In genomic region chr12:132227156-132227555, GRCh38 we compare ENCODE assay signal across 18 cellular contexts.
DNase-seq lines count a peak whose midpoint lies in the region; ATAC-seq, FAIRE-seq and TF ChIP-seq lines count a peak whose summit lies in the region.
"Had no signal": no experiment of that assay in that cellular context is flagged by ENCODE, and none has a peak within 500 bp of the region (broad histone marks: within the 10 kb centered on the region; RNA-seq: fewer than 3 reads in every experiment).

No MANE protein-coding gene starts in this region.

- no peak for DNase-seq in PC-3
- peak; percentile 40 for DNase-seq in kidney
- peak; percentile 50 for DNase-seq in posterior vena cava (ENCODE audit: low spot score)
- DNase-seq in endothelial cell (ENCODE audit: low spot score) = no peak
- DNase-seq in activated CD4-positive, alpha-beta T cell treated with anti-CD3 and anti-CD28 coated beads for 4 hours = no peak
- DNase-seq in DMS53 (lab: John Stamatoyannopoulos, UW) = no peak
- no peak for DNase-seq in GM23248
- DNase-seq: Calu3; CD4-positive, CD25-positive, alpha-beta regulatory T cell; DMS 273 treated with DMSO at 0.1 percent for 48 hours; DMS79; H9; IMR-90 had no signal

- H3K27me3 ChIP-seq in BLaER1 = no peaks in the 10 kb centered on the region
- H3K27me3 ChIP-seq in PC-3 (ENCODE audit: low read length) = peaks cover 43% of the 10 kb centered on the region
- H3K27me3 ChIP-seq in GM23248 (replicated peaks; ENCODE audit: insufficient read depth) = peaks cover 26% of the 10 kb centered on the region; the same call in 1 of the 2 replicates

- H3K9ac ChIP-seq in BLaER1 (no peak overlapping the region), PC-3 (ENCODE audit: low read length) (no peak overlapping the region), kidney (ENCODE audit: low read length in 2 of 2) (no peak overlapping the region), GM23248 (no peak overlapping the region)

- peaks cover 10% of the 10 kb centered on the region for H3K27me3 Mint-ChIP-seq in endothelial cell (ENCODE audit: unreplicated experiment)
- H3K27me3 Mint-ChIP-seq: CD4-positive, CD25-positive, alpha-beta regulatory T cell had no signal

- H3K4me3 ChIP-seq in BLaER1 (no peak overlapping the region), PC-3 (ENCODE audit: low read length) (no peak overlapping the region), kidney (ENCODE audit: low read length in 2 of 2) (no peak overlapping the region), GM23248 (no peak overlapping the region)
- H3K4me3 ChIP-seq: GM12878, GM23338 had no signal

- no TSS peak for BruUV-seq in PC-3 (replicated peaks; lab: Mats Ljungman, UMichigan)

- CTCF ChIA-PET in PC-3 (lab: Charles Lee) = no interaction called here

- no peaks in the 10 kb centered on the region for H3K9me2 ChIP-seq in PC-3 (replicated peaks; ENCODE audit: low read length)
- no peaks in the 10 kb centered on the region for H3K9me2 ChIP-seq in GM23248 (ENCODE audit: insufficient read depth)

- H3K4me2 ChIP-seq in BLaER1 (peak overlapping the region; percentile 91), PC-3 (ENCODE audit: low read length) (0 out of 2 replicates have a peak overlapping the region, but pooled peaks have one; percentile 12), GM23248 (ENCODE audit: unreplicated experiment) (no peak overlapping the region)
- H3K4me2 ChIP-seq: GM23338 had no signal

- POLR2A ChIA-PET in PC-3 (lab: Charles Lee; ENCODE audit: unreplicated experiment) = no interaction called here

- H3K36me3 Mint-ChIP-seq in endothelial cell (ENCODE audit: low read depth, unreplicated experiment) = no peaks in the 10 kb centered on the region
- H3K36me3 Mint-ChIP-seq: CD4-positive, CD25-positive, alpha-beta regulatory T cell had no signal

- intact Hi-C loops in PC-3 (cut with micrococcal nuclease) = no loop called here
- intact Hi-C loops in kidney (cut with DNase I) = no loop called here
- intact Hi-C loops in posterior vena cava (cut with DNase I) = no loop called here

- no peaks in the 10 kb centered on the region for H3K9me3 Mint-ChIP-seq in endothelial cell (ENCODE audit: unreplicated experiment)
- H3K9me3 Mint-ChIP-seq: CD4-positive, CD25-positive, alpha-beta regulatory T cell; GM23338 had no signal

- no peak for FAIRE-seq in kidney (lab: Jason Lieb, UNC)
- FAIRE-seq: A204.1, GM12878, GM18507 had no signal

- TF ChIP-seq CTCF in PC-3 (conservative IDR thresholded peaks at IDR 0.05; ENCODE audit: low read depth, low read length) = no peak
- no peak for TF ChIP-seq CTCF in kidney (IDR thresholded peaks at IDR 0.05; ENCODE audit: borderline replicate concordance, extremely low read depth, insufficient read depth)
- TF ChIP-seq CTCF in endothelial cell (IDR thresholded peaks at IDR 0.05; ENCODE audit: unreplicated experiment) = no peak

- H3K36me3 ChIP-seq in BLaER1 = no peaks in the 10 kb centered on the region
- no peaks in the 10 kb centered on the region for H3K36me3 ChIP-seq in PC-3 (ENCODE audit: low read depth, low read length)
- no peaks in the 10 kb centered on the region for H3K36me3 ChIP-seq in kidney (ENCODE audit: control insufficient read depth in 1 of 2, insufficient read depth in 2 of 2, low read length in 2 of 2)
- no peaks in the 10 kb centered on the region for H3K36me3 ChIP-seq in GM23248 (ENCODE audit: low read depth)

- H3K4me1 Mint-ChIP-seq in endothelial cell (ENCODE audit: unreplicated experiment) = peaks cover 2% of the 10 kb centered on the region
- H3K4me1 Mint-ChIP-seq: GM23338, H9 had no signal

- H4K20me1 ChIP-seq in BLaER1 (no peaks in the 10 kb centered on the region), PC-3 (ENCODE audit: low read length) (no peaks in the 10 kb centered on the region), GM23248 (ENCODE audit: insufficient read depth) (no peaks in the 10 kb centered on the region)

- WGBS in GM23248 (ENCODE audit: low coverage in 1 of 2, low lambda C conversion rate in 2 of 2, missing lambda C conversion rate in 2 of 2), 2 experiments = 54 to 56% methylated on average over 26 of the region's 26 CpGs

- H3K4me1 ChIP-seq in BLaER1 (peaks cover 42% of the 10 kb centered on the region), PC-3 (ENCODE audit: insufficient read depth, low read length) (0 out of 2 replicates have a peak, but pooled peaks cover 1% of the 10 kb centered on the region), kidney (ENCODE audit: control insufficient read depth in 1 of 2, insufficient read depth in 1 of 2, low read depth in 1 of 2, low read length in 2 of 2) (peaks cover 0 to 3% of the 10 kb centered on the region in 2 donors), GM23248 (ENCODE audit: insufficient read depth) (no peaks in the 10 kb centered on the region)

- H3K9me3 ChIP-seq in BLaER1 (no peaks in the 10 kb centered on the region), PC-3 (ENCODE audit: low read length) (no peaks in the 10 kb centered on the region), kidney (ENCODE audit: control insufficient read depth in 1 of 2, low read length in 2 of 2) (no peaks in the 10 kb centered on the region), GM23248 (ENCODE audit: low read depth) (no peaks in the 10 kb centered on the region)

- in situ Hi-C loops in GM23248 (cut with MboI) = no loop called here

- H2AFZ ChIP-seq in PC-3 (ENCODE audit: low read length) = no peak overlapping the region
- no peak overlapping the region for H2AFZ ChIP-seq in GM23248
- H2AFZ ChIP-seq: GM23338 had no signal

- H3K27ac Mint-ChIP-seq in endothelial cell (ENCODE audit: unreplicated experiment) = no peak overlapping the region
- H3K27ac Mint-ChIP-seq: CD4-positive, CD25-positive, alpha-beta regulatory T cell; GM23338; H9 had no signal

- ATAC-seq in PC-3 = no peak
- ATAC-seq: GM12878, GM23338 had no signal

- no peaks in the 10 kb centered on the region for H3K79me2 ChIP-seq in PC-3 (ENCODE audit: low read length)
- no peaks in the 10 kb centered on the region for H3K79me2 ChIP-seq in GM23248 (ENCODE audit: insufficient read depth)

- H3K27ac ChIP-seq in BLaER1 (peak overlapping the region; percentile 35), PC-3 (ENCODE audit: low read length) (no peak overlapping the region), kidney (ENCODE audit: low read depth in 2 of 2, low read length in 2 of 2) (no peak overlapping the region), GM23248 (no peak overlapping the region)

- H3K4me3 Mint-ChIP-seq in endothelial cell (ENCODE audit: unreplicated experiment) = no peak overlapping the region
- H3K4me3 Mint-ChIP-seq: CD4-positive, CD25-positive, alpha-beta regulatory T cell; GM23338; H9 had no signal

- no peaks in the 10 kb centered on the region for H3F3A ChIP-seq in PC-3 (ENCODE audit: low read length, unreplicated experiment)
- H3F3A ChIP-seq in GM23248 (ENCODE audit: insufficient read depth) = no peaks in the 10 kb centered on the region

Comparison
In these comparisons a context has a peak if more than half of its experiments do, and no peak if none do; other contexts are left out.
1. DNase-seq: peak in kidney (single experiment) and posterior vena cava (single experiment); none in PC-3 (single experiment), endothelial cell (single experiment), activated CD4-positive, alpha-beta T cell treated with anti-CD3 and anti-CD28 coated beads for 4 hours (0 of 2), DMS53 (single experiment) and GM23248 (single experiment).